In genomic region chr13:24842533-24843278, GRCh38 we compare ENCODE assay signal across 17 cellular contexts.
DNase-seq lines count a peak whose midpoint lies in the region; ATAC-seq lines count a peak whose summit lies in the region.
"Had no signal": no experiment of that assay in that cellular context is flagged by ENCODE, and none has a peak within 500 bp of the region (broad histone marks: within the 10 kb centered on the region; RNA-seq: fewer than 3 reads in every experiment).

No MANE protein-coding gene starts in this region.

- no peak overlapping the region for H3K4me3 ChIP-seq in MG63
- no peak overlapping the region for H3K4me3 ChIP-seq in neuronal stem cell (ENCODE audit: low read length in 2 of 2)
- H3K4me3 ChIP-seq: testis had no signal

- no peak overlapping the region for H2BK15ac ChIP-seq in neuronal stem cell (ENCODE audit: low read length)

- H3K9ac ChIP-seq in neuronal stem cell (ENCODE audit: low read depth, low read length, poor library complexity), result no peak overlapping the region
- H3K9ac ChIP-seq: SK-N-SH had no signal

- no peaks in the 10 kb centered on the region for H3K4me1 ChIP-seq in neuronal stem cell (ENCODE audit: control insufficient read depth in 2 of 2, insufficient read depth in 1 of 2, low read depth in 1 of 2, low read length in 2 of 2)
- H3K4me1 ChIP-seq: testis had no signal

- WGBS in neuronal stem cell (ENCODE audit: extremely low coverage in 2 of 2, insufficient read length in 2 of 2, insufficient replicate concordance in 1 of 2), 2 donors, result no CpG with 5 or more reads among the region's 9 CpGs

- H2BK12ac ChIP-seq in neuronal stem cell (ENCODE audit: low read length), result no peak overlapping the region

- H3K14ac ChIP-seq in neuronal stem cell (ENCODE audit: low read length), result no peak overlapping the region

- H4K91ac ChIP-seq in neuronal stem cell (ENCODE audit: low read depth, low read length, poor library complexity), result no peak overlapping the region

- no peak overlapping the region for H2AFZ ChIP-seq in neuronal stem cell (ENCODE audit: low read length)

- H3K18ac ChIP-seq in neuronal stem cell (ENCODE audit: low read length), result no peak overlapping the region

- H3K27ac ChIP-seq in neuronal stem cell (replicated peaks; ENCODE audit: low read length), result no peak overlapping the region
- H3K27ac ChIP-seq: testis had no signal

- no peaks in the 10 kb centered on the region for H3K9me3 ChIP-seq in MG63
- H3K9me3 ChIP-seq in neuronal stem cell (replicated peaks in 1 of 2; ENCODE audit: control insufficient read depth in 2 of 2, insufficient read depth in 1 of 2, low read depth in 1 of 2, low read length in 2 of 2), result no peaks in the 10 kb centered on the region
- H3K9me3 ChIP-seq: SK-N-SH, testis had no signal

- no peak overlapping the region for H2AK5ac ChIP-seq in neuronal stem cell (ENCODE audit: low read depth, low read length)

- H3K23ac ChIP-seq in neuronal stem cell (ENCODE audit: low read depth, low read length, poor library complexity), result no peak overlapping the region

- no peaks in the 10 kb centered on the region for H3K79me1 ChIP-seq in neuronal stem cell (ENCODE audit: low read depth, low read length)

- H3K4ac ChIP-seq in neuronal stem cell (ENCODE audit: low read length), result no peak overlapping the region

- no peak overlapping the region for H4K8ac ChIP-seq in neuronal stem cell (ENCODE audit: low read depth, low read length)

- H3K4me2 ChIP-seq in neuronal stem cell (ENCODE audit: insufficient read depth, low read length, poor library complexity, severe bottlenecking), result no peak overlapping the region
- H3K4me2 ChIP-seq: SK-N-SH had no signal

- H3K27me3 ChIP-seq in MG63 (no peaks in the 10 kb centered on the region), neuronal stem cell (ENCODE audit: control insufficient read depth in 3 of 3, insufficient read depth in 3 of 3, low read depth in 1 of 3, low read length in 3 of 3) (peaks cover 0 to 6% (median 0%) of the 10 kb centered on the region in 3 experiments)
- H3K27me3 ChIP-seq: testis had no signal

- no peak overlapping the region for H2BK120ac ChIP-seq in neuronal stem cell (ENCODE audit: low read depth, low read length)

- DNase-seq in COLO829 (ENCODE audit: low spot score), result peak; percentile 46
- DNase-seq in MG63, result peak; percentile 38
- peak; percentile 21 for DNase-seq in SIG-M5 (lab: John Stamatoyannopoulos, UW)
- peak; percentile 35 for DNase-seq in glomerular visceral epithelial cell (ENCODE audit: extremely low spot score)
- no peak for DNase-seq in neuronal stem cell (ENCODE audit: low spot score)
- no peak for DNase-seq in iPS-NIHi7 (ENCODE audit: extremely low spot score)
- no peak for DNase-seq in ecto neural progenitor cell (ENCODE audit: low spot score)
- DNase-seq: activated CD8-positive, alpha-beta T cell treated with anti-CD3 and anti-CD28 coated beads, Interleukin-2, amount 10 ng/mL, durations not matched to agents 7 days and 5 days; activated naive CD8-positive, alpha-beta T cell treated with anti-CD3 and anti-CD28 coated beads, Interleukin-2, amount 10 ng/mL, durations not matched to agents 7 days and 5 days; activated T-cell treated with anti-CD3 and anti-CD28 coated beads, Interleukin-2, amount 50 U/mL, for 72 hours; NCI-H1105; SK-N-SH; stimulated activated CD4-positive, alpha-beta T cell treated with anti-CD3 and anti-CD28 coated beads, Interleukin-2, amount 100 ng/mL, for 48 hours; testis had no signal

- ATAC-seq in GM18858 (IDR thresholded peaks at IDR 0.05; ENCODE audit: unreplicated experiment), result no peak
- ATAC-seq: activated CD8-positive, alpha-beta T cell treated with anti-CD3 and anti-CD28 coated beads, Interleukin-2, amount 10 ng/mL, durations not matched to agents 7 days and 5 days; activated T-cell treated with anti-CD3 and anti-CD28 coated beads, Interleukin-2, amount 50 U/mL, for 72 hours; HCT116; sciatic nerve had no signal

- no peaks in the 10 kb centered on the region for H3K36me3 ChIP-seq in MG63
- H3K36me3 ChIP-seq in neuronal stem cell (replicated peaks in 1 of 2; ENCODE audit: control insufficient read depth in 2 of 2, insufficient read depth in 2 of 2, low read length in 2 of 2), result no peaks in the 10 kb centered on the region

- H2BK5ac ChIP-seq in neuronal stem cell (ENCODE audit: low read length), result no peak overlapping the region

Comparison
In these comparisons a context has a peak if more than half of its experiments do, and no peak if none do; other contexts are left out.
1. DNase-seq: peak in COLO829 (single experiment), MG63 (single experiment), SIG-M5 (single experiment) and glomerular visceral epithelial cell (single experiment); none in neuronal stem cell (single experiment), iPS-NIHi7 (single experiment) and ecto neural progenitor cell (single experiment).